13 cellular contexts compared by ENCODE assay signal in the genomic region with DNA sequence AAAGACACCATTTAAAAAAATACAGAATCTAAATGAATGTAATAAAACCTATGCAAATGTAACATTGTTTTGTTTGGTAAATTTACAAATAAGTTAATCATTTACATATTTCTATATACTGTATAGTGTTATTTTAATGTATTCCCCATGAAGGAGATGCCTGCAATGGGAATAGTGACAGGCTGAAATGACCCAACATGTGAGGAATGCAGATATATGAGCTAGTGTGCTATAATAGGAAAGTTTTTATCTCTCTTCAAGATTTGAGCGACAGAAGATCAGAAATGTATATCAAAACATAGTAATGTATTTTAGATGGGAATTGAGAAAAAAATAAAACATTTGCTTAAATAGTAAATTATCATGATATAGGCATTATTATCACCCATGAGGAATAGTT.
"Had no signal": no experiment of that assay in that cellular context is flagged by ENCODE, and none has a peak within 500 bp of the region (broad histone marks: within the 10 kb centered on the region; RNA-seq: fewer than 3 reads in every experiment).

No MANE protein-coding gene starts in this region.

- H3K36me3 ChIP-seq: tibial artery had no signal

- H3K27ac ChIP-seq: epithelial cell of prostate, tibial artery had no signal

- H3K9me3 ChIP-seq: tibial artery had no signal

- FAIRE-seq: kidney, urothelium cell line had no signal

- DNase-seq: activated naive CD4-positive, alpha-beta T cell treated with anti-CD3 and anti-CD28 coated beads, Interleukin-2, amount 10 ng/mL, durations not matched to agents 7 days and 5 days; dermis blood vessel endothelial cell; effector memory CD8-positive, alpha-beta T cell; kidney; left ventricle myocardium superior; posterior cingulate gyrus; retina; stimulated activated CD4-positive, alpha-beta T cell treated with anti-CD3 and anti-CD28 coated beads, Interleukin-2, amount 100 ng/mL, for 48 hours; T-helper 1 cell; T1000; tibial artery had no signal

- H3K4me3 ChIP-seq: tibial artery had no signal
